7 cellular contexts compared by ENCODE assay signal in the genomic region with DNA sequence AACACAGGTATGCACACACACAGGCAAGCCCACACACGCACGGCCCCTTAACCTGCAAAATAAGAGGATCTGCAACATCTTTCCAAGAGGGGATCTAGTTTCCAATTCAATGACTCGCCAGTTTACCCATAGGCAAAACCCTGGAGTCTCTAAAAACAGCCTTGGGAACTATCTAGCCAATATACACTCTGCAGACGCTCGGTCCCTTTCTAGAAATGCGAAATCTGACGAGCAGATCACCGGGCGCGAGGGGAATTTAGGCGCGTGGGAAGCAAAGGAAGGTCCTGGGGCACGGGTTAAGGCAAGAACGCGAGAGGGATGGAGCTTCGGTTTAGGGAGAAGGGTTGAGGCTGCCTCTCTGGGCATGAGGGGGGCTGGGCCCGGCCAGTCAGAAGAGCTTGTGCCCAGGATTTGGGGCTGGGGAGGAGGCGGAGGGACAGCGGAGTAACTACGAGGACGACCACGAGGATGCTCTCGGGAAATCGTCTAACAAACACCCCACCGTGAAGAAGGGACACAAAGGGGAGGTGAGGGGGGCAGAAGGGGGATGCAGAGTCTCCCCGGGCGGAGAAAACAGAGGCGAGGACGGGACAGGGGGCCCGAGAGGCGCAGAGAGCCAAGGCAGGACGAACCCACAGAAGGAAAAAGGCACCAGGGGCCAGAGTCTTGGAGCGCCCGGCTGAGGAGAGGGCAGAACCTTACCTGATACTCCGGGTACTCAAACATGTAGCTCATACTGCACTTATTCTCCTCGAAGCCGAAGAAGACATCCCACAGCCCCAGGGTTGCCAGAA. TPM values are rescaled to one million over a fixed set of nuclear protein-coding genes. Genes with fewer than 3 reads are reported as not detected.
DNase-seq lines count a peak whose midpoint lies in the region; TF ChIP-seq lines count a peak whose summit lies in the region.

No MANE protein-coding gene starts in this region.

- in situ Hi-C loops in GM23248 (cut with MboI): no loop called here

- peaks cover 22% of the 10 kb centered on the region for H3F3A ChIP-seq in GM23248 (ENCODE audit: insufficient read depth)

- 1% methylated on average over 29 to 37 of the region's 37 CpGs for WGBS in GM23248 (ENCODE audit: low coverage in 1 of 2, low lambda C conversion rate in 2 of 2, missing lambda C conversion rate in 2 of 2), 2 experiments

- H4K20me1 ChIP-seq in GM23248 (ENCODE audit: insufficient read depth): no peaks in the 10 kb centered on the region

- H3K27me3 Mint-ChIP-seq in T-helper 2 cell treated with Interferon-gamma antibody and Interleukin-4, amounts not matched to agents 5 μg/mL and 100 μg/mL, for 36 hours (ENCODE audit: low read depth): no peaks in the 10 kb centered on the region
- H3K27me3 Mint-ChIP-seq in chondrocyte (ENCODE audit: low read depth): no peaks in the 10 kb centered on the region

- peak overlapping the region; percentile 94 for H3K9ac ChIP-seq in GM23248

- peaks cover 19% of the 10 kb centered on the region for H3K4me1 ChIP-seq in GM23248 (ENCODE audit: insufficient read depth)

- peak overlapping the region; percentile 71 for H3K27ac ChIP-seq in GM23248
- H3K27ac ChIP-seq in KOPT-K1 (ENCODE audit: low read depth, low read length, poor library complexity, severe bottlenecking): peak overlapping the region; percentile 84

- peak; percentile 71 for DNase-seq in GM23248
- DNase-seq in T-helper 2 cell treated with Interferon-gamma antibody and Interleukin-4, amounts not matched to agents 5 μg/mL and 100 μg/mL, for 36 hours (ENCODE audit: low spot score): peak; percentile 48
- DNase-seq in chondrocyte (ENCODE audit: low spot score): no peak
- peak; percentile 72 for DNase-seq in left kidney (ENCODE audit: low read depth, low spot score)
- DNase-seq in stimulated activated CD4-positive, alpha-beta T cell treated with anti-CD3 and anti-CD28 coated beads, Interleukin-2, amount 100 ng/mL, for 4 hours (ENCODE audit: low read depth): peak; percentile 16

- H3K36me3 ChIP-seq in GM23248 (ENCODE audit: low read depth) (no peaks in the 10 kb centered on the region), KOPT-K1 (ENCODE audit: insufficient read depth, low read length) (no peaks in the 10 kb centered on the region)

- TF ChIP-seq CTCF in chondrocyte (IDR thresholded peaks at IDR 0.05): no peak

- peaks cover 17% of the 10 kb centered on the region for H3K36me3 Mint-ChIP-seq in T-helper 2 cell treated with Interferon-gamma antibody and Interleukin-4, amounts not matched to agents 5 μg/mL and 100 μg/mL, for 36 hours (ENCODE audit: low read depth)
- H3K36me3 Mint-ChIP-seq in chondrocyte (ENCODE audit: low read depth): no peaks in the 10 kb centered on the region

- no peaks in the 10 kb centered on the region for H3K27me3 ChIP-seq in GM23248 (replicated peaks; ENCODE audit: insufficient read depth)

- peak overlapping the region; percentile 96 for H3K27ac Mint-ChIP-seq in T-helper 2 cell treated with Interferon-gamma antibody and Interleukin-4, amounts not matched to agents 5 μg/mL and 100 μg/mL, for 36 hours
- H3K27ac Mint-ChIP-seq in chondrocyte (ENCODE audit: unreplicated experiment): peak overlapping the region; percentile 99

- peak overlapping the region; percentile 96 for H3K4me3 Mint-ChIP-seq in T-helper 2 cell treated with Interferon-gamma antibody and Interleukin-4, amounts not matched to agents 5 μg/mL and 100 μg/mL, for 36 hours
- peak overlapping the region; percentile 99 for H3K4me3 Mint-ChIP-seq in chondrocyte (ENCODE audit: unreplicated experiment)

- peaks cover 49% of the 10 kb centered on the region for H3K79me2 ChIP-seq in GM23248 (ENCODE audit: insufficient read depth)

- peaks cover 37% of the 10 kb centered on the region for H3K4me1 Mint-ChIP-seq in T-helper 2 cell treated with Interferon-gamma antibody and Interleukin-4, amounts not matched to agents 5 μg/mL and 100 μg/mL, for 36 hours (ENCODE audit: low read depth)
- H3K4me1 Mint-ChIP-seq in chondrocyte (ENCODE audit: low read depth): peaks cover 22% of the 10 kb centered on the region

- H3K4me3 ChIP-seq in GM08714 (ENCODE audit: low read length) (peak overlapping the region; percentile 74), GM23248 (peak overlapping the region; percentile 100)

- no peaks in the 10 kb centered on the region for H3K9me3 ChIP-seq in GM23248 (ENCODE audit: low read depth)
- no peaks in the 10 kb centered on the region for H3K9me3 ChIP-seq in KOPT-K1 (ENCODE audit: insufficient read depth, low read length, poor library complexity, severe bottlenecking)

- no peaks in the 10 kb centered on the region for H3K9me3 Mint-ChIP-seq in T-helper 2 cell treated with Interferon-gamma antibody and Interleukin-4, amounts not matched to agents 5 μg/mL and 100 μg/mL, for 36 hours
- H3K9me3 Mint-ChIP-seq in chondrocyte (ENCODE audit: low read depth): no peaks in the 10 kb centered on the region

- peak overlapping the region; percentile 100 for H2AFZ ChIP-seq in GM23248

- H3K9me2 ChIP-seq in GM23248 (ENCODE audit: insufficient read depth): no peaks in the 10 kb centered on the region

- peak overlapping the region; percentile 99 for H3K4me2 ChIP-seq in GM23248 (ENCODE audit: unreplicated experiment)

RNA-seq across cellular contexts. Expression of a gene that starts 0.5 kb away (rescaled TPM):
- 5.6 and 6.3 TPM in 2 replicates for total RNA-seq in GM23248 (2014; rRNA removed; shearing (Covaris generic))
- polyA plus RNA-seq in GM23248 (2016; fragmentation: Nextera tagmentation; extraction: Ambion mirVana): 2.4 and 2.5 TPM in 2 replicates
- 10.5 to 22.5 TPM (median 12.3 TPM) in 3 replicates for total RNA-seq in chondrocyte
